In the genomic region with DNA sequence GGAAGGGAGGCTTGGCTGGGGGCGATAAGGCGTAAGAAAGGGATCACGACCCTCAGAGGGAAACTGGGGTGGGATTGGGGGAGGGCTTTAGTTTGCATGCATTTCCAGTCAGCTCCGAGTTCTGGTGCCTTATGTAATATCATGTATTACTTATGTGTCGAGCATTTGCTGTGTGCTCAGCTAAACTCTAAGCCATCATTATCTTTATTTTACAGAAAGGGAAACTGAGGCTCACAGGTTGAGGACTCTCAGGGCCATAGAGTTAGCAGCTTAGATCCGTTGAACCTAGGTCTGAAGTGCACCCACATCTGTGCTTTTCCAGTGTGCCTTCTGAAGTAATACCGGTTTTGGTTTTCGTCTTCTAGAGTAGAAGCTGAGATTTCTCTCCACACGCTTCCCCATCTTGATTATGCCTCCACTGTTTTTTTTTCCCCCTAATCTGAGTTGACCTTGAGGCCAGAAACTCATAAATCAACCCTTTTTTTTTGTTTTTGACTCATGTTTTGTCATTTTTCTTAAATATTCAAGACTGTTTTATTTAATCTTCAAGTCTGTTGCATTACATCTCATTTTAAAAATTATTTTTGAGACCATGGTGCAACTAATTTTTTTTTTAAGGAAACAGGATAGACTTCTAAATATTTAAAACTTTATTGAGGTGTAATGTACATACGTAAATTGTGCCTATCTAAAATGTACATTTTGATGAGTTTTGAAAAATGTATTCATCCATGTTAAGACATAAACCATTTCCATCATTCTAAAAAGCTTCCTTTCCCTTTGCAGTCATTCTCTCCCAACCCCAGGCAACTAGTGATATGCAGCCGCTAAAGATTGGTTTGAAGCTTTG, we compare ENCODE assay signal across 8 cellular contexts. TPM values are rescaled to one million over a fixed set of nuclear protein-coding genes. Genes with fewer than 3 reads are reported as not detected.
DNase-seq lines count a peak whose midpoint lies in the region; ATAC-seq, FAIRE-seq and TF ChIP-seq lines count a peak whose summit lies in the region.

No MANE protein-coding gene starts in this region.

- FAIRE-seq in H54 (lab: Jason Lieb, UNC), result no peak

- no peak for TF ChIP-seq CTCF in dorsolateral prefrontal cortex (IDR thresholded peaks at IDR 0.05 in 54 of 56, conservative IDR thresholded peaks at IDR 0.05 in 2 of 56; ENCODE audit: low read depth in 1 of 56, partially characterized antibody in 56 of 56)
- no peak for TF ChIP-seq CTCF in nephron progenitor cell (IDR thresholded peaks at IDR 0.05)

- no peaks in the 10 kb centered on the region for H3K27me3 ChIP-seq in dorsolateral prefrontal cortex

- no peaks in the 10 kb centered on the region for H3K27me3 Mint-ChIP-seq in nephron progenitor cell (ENCODE audit: low read depth, poor library complexity)

- H3K36me3 Mint-ChIP-seq in nephron progenitor cell (ENCODE audit: low read depth), result peaks cover 47% of the 10 kb centered on the region

- peak overlapping the region in 57 of 59 donors; percentile 13 to 90 (median 77) for H3K27ac ChIP-seq in dorsolateral prefrontal cortex

- H3K4me1 Mint-ChIP-seq in nephron progenitor cell, result peaks cover 19% of the 10 kb centered on the region

- peak overlapping the region; percentile 95 for H3K4me3 Mint-ChIP-seq in nephron progenitor cell

- peak overlapping the region; percentile 97 for H3K27ac Mint-ChIP-seq in nephron progenitor cell

- H3K4me3 ChIP-seq in dorsolateral prefrontal cortex, result peak overlapping the region; percentile 47 to 97 (median 85)

- intact Hi-C loops in dorsolateral prefrontal cortex (cut with DNase I), result loop anchor here in 1 of 2 donors (10.0 kb wide), 1 partner anchor 140 kb away; the partner anchor contains the start of gene NFAT5

- no peak for TF ChIP-seq POLR2A in H54 (IDR thresholded peaks at IDR 0.05; ENCODE audit: low read depth, low read length)

- peaks cover 13% of the 10 kb centered on the region for H3K9me3 Mint-ChIP-seq in nephron progenitor cell

- DNase-seq in NCI-H69 (lab: John Stamatoyannopoulos, UW) (peak; percentile 21), dorsolateral prefrontal cortex (no peak), nephron progenitor cell (no peak), H54 (ENCODE audit: insufficient read length, low spot score) (no peak), LoVo (ENCODE audit: low spot score) (no peak), NCI-H748 treated with DMSO at 0.1 percent for 48 hours (lab: John Stamatoyannopoulos, UW) (no peak)

- ATAC-seq in GM19395 (IDR thresholded peaks at IDR 0.05; ENCODE audit: unreplicated experiment) (peak; percentile 10), HG03378 (IDR thresholded peaks at IDR 0.05; ENCODE audit: unreplicated experiment) (no peak)

RNA-seq across cellular contexts. Expression of gene CYB5B, which starts 0.7 kb away (rescaled TPM):
- total RNA-seq in dorsolateral prefrontal cortex, result 100 to 1,000 TPM in 88 of 120 experiments, 10 to 100 TPM in 32; 79.7 to 179 (median 108) TPM

RNA-seq across cellular contexts. Expression of gene TERF2, which starts 39.4 kb away (rescaled TPM):
- 100 to 1,000 TPM in 4 of 120 experiments, 10 to 100 TPM in 116; 46.4 to 105 (median 75.6) TPM for total RNA-seq in dorsolateral prefrontal cortex
